In the genomic region with DNA sequence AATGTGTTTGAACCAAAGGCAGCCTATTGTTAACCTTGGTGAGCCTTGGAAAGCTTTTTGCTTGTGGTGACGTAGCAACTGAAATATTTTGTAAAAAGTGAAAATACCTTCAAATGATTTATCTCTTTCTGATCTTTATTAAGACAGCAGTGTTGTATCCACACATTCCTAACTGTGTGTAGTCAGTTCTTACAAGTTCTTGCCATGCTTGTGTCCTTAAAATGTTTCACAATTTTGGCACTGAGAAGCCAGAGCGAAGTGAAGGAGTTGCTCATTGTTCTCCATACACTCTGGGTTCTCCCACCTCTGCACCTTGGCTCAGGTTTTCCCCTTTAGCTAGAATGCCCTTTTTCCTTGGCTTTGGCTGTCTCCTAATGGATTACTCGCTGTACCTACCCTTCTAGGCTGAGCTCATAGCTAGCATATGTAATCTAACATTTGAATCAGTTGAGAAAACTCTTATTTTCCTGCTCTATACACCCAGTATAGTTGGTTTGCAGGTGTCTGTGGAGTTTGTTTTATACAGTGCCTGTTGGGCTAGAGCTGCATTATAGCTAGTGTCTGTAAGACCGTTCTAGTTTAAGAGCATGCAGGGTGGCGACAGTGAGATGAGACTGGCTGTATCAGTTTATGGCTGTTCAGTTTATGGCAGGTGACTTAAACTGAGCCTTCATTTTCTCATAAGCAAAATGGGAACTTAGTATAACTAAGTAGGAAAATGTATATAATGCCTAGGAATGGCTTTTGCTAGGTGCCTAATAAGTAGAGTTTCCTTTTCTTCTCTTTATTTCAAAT, we compare ENCODE assay signal across 26 cellular contexts.
"Had no signal": no experiment of that assay in that cellular context is flagged by ENCODE, and none has a peak within 500 bp of the region (broad histone marks: within the 10 kb centered on the region; RNA-seq: fewer than 3 reads in every experiment).

No MANE protein-coding gene starts in this region.

- H3K4me3 ChIP-seq: spleen, thoracic aorta had no signal

- H3K9me3 Mint-ChIP-seq: activated B cell treated with CpG ODN at 0.5 μM for 24 hours; activated naive CD8-positive, alpha-beta T cell treated with anti-CD3 and anti-CD28 coated beads for 36 hours; activated T-cell treated with anti-CD3 and anti-CD28 coated beads, Interleukin-2, amount 50 U/mL, for 24 hours; activated T-helper 17 cell treated with anti-CD3 and anti-CD28 coated beads, Interleukin-2, amount 50 U/mL, for 72 hours; central memory CD8-positive, alpha-beta T cell; effector memory CD8-positive, alpha-beta T cell; memory B cell; neural crest cell; T-helper 1 cell treated with Interleukin-12 subunit alpha and Interleukin-12 subunit beta and Interleukin-4 antibody, amounts not matched to agents 30 μg/mL and 1 μg/mL, for 36 hours; type B pancreatic cell had no signal

- ATAC-seq: activated CD4-positive, alpha-beta T cell treated with anti-CD3 and anti-CD28 coated beads for 36 hours; activated T-helper 17 cell treated with anti-CD3 and anti-CD28 coated beads, Interleukin-2, amount 50 U/mL, for 72 hours; effector memory CD8-positive, alpha-beta T cell; left ventricle myocardium superior had no signal

- H3K9me3 ChIP-seq: spleen, thoracic aorta had no signal

- H3K36me3 ChIP-seq: spleen, thoracic aorta had no signal

- DNase-seq: activated B cell treated with CpG ODN at 0.5 μM for 24 hours; activated CD4-positive, alpha-beta T cell treated with anti-CD3 and anti-CD28 coated beads for 36 hours; activated CD4-positive, alpha-beta T cell treated with anti-CD3 and anti-CD28 coated beads, Interleukin-2, amount 50 U/mL, for 4 hours; activated CD8-positive, alpha-beta memory T cell treated with anti-CD3 and anti-CD28 coated beads for 24 hours; activated CD8-positive, alpha-beta memory T cell treated with anti-CD3 and anti-CD28 coated beads, Interleukin-2, amount 50 U/mL, for 4 hours; activated naive CD4-positive, alpha-beta T cell; activated naive CD8-positive, alpha-beta T cell treated with anti-CD3 and anti-CD28 coated beads for 36 hours; activated T-cell treated with anti-CD3 and anti-CD28 coated beads, Interleukin-2, amount 50 U/mL, for 24 hours; effector memory CD8-positive, alpha-beta T cell; foreskin melanocyte; hippocampal formation; kidney glomerular epithelial cell; left ventricle myocardium superior; retina; spleen; stimulated activated CD4-positive, alpha-beta T cell treated with anti-CD3 and anti-CD28 coated beads, Interleukin-4, amount 100 ng/mL, for 1 hour; stimulated activated naive CD4-positive, alpha-beta T cell; T1000 had no signal

- H3K4me1 Mint-ChIP-seq: activated B cell treated with CpG ODN at 0.5 μM for 24 hours; activated CD4-positive, alpha-beta T cell treated with anti-CD3 and anti-CD28 coated beads for 36 hours; activated naive CD8-positive, alpha-beta T cell treated with anti-CD3 and anti-CD28 coated beads for 36 hours; activated T-helper 17 cell treated with anti-CD3 and anti-CD28 coated beads, Interleukin-2, amount 50 U/mL, for 72 hours; central memory CD8-positive, alpha-beta T cell had no signal

- H3K27ac ChIP-seq: epithelial cell of prostate, thoracic aorta had no signal

- H3K36me3 Mint-ChIP-seq: activated naive CD8-positive, alpha-beta T cell treated with anti-CD3 and anti-CD28 coated beads for 36 hours; memory B cell had no signal

- H3K4me3 Mint-ChIP-seq: activated B cell treated with CpG ODN at 0.5 μM for 24 hours; activated CD4-positive, alpha-beta T cell treated with anti-CD3 and anti-CD28 coated beads for 36 hours; activated naive CD8-positive, alpha-beta T cell treated with anti-CD3 and anti-CD28 coated beads for 36 hours; activated T-cell treated with anti-CD3 and anti-CD28 coated beads, Interleukin-2, amount 50 U/mL, for 24 hours; activated T-helper 17 cell treated with anti-CD3 and anti-CD28 coated beads, Interleukin-2, amount 50 U/mL, for 72 hours; central memory CD8-positive, alpha-beta T cell; effector memory CD8-positive, alpha-beta T cell; memory B cell; neural crest cell; T-helper 1 cell treated with Interleukin-12 subunit alpha and Interleukin-12 subunit beta and Interleukin-4 antibody, amounts not matched to agents 30 μg/mL and 1 μg/mL, for 36 hours; type B pancreatic cell had no signal

- H3K27me3 ChIP-seq: spleen had no signal

- H3K27me3 Mint-ChIP-seq: activated B cell treated with CpG ODN at 0.5 μM for 24 hours, memory B cell, type B pancreatic cell had no signal

- H3K27ac Mint-ChIP-seq: activated B cell treated with CpG ODN at 0.5 μM for 24 hours; activated CD4-positive, alpha-beta T cell treated with anti-CD3 and anti-CD28 coated beads for 36 hours; activated naive CD8-positive, alpha-beta T cell treated with anti-CD3 and anti-CD28 coated beads for 36 hours; activated T-cell treated with anti-CD3 and anti-CD28 coated beads, Interleukin-2, amount 50 U/mL, for 24 hours; activated T-helper 17 cell treated with anti-CD3 and anti-CD28 coated beads, Interleukin-2, amount 50 U/mL, for 72 hours; effector memory CD8-positive, alpha-beta T cell; memory B cell; T-helper 1 cell treated with Interleukin-12 subunit alpha and Interleukin-12 subunit beta and Interleukin-4 antibody, amounts not matched to agents 30 μg/mL and 1 μg/mL, for 36 hours; type B pancreatic cell had no signal
